ENCODE assay signal across 8 cellular contexts in the genomic region with DNA sequence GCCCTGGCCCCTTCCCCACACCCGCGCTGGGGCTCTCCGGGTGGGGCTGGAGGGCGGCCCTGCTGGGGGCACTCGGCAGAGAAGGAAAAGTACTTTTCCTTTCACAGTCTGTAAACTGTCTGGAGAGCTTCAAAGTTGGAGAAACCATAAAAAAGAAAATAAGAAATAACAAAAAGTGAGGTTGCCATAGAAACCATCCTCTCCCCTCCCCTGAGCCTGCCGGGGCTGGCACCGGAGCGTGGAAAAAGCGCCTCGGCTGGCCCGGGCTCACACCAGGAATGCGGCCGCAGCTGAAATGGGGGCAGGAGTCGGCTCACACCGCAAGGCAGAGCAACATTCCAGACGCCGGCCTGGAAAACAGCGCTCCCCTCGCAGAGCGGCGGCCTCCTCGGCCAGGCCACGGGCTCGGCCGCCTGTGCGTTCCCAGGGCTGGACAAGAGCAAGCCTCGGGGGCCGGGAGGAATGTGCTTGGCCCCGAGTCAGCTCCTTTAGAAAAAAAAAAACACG.
DNase-seq lines count a peak whose midpoint lies in the region; ATAC-seq and TF ChIP-seq lines count a peak whose summit lies in the region.

No MANE protein-coding gene starts in this region.

- H3K4me1 ChIP-seq in right lobe of liver: no peaks in the 10 kb centered on the region
- H3K4me1 ChIP-seq in subcutaneous abdominal adipose tissue (ENCODE audit: control insufficient read depth in 5 of 5, insufficient read depth in 5 of 5, low read length in 5 of 5): peaks cover 3 to 67% (median 64%) of the 10 kb centered on the region in 5 donors

- H3K4me1 Mint-ChIP-seq in natural killer cell treated with Interleukin-12 subunit alpha and Interleukin-12 subunit beta and Interleukin-15 and Interleukin-18, amount 100 ng/mL, for 72 hours (ENCODE audit: low read depth in 2 of 2): peaks cover 2 to 3% of the 10 kb centered on the region in 2 donors

- no peak overlapping the region for H3K4me3 Mint-ChIP-seq in natural killer cell treated with Interleukin-12 subunit alpha and Interleukin-12 subunit beta and Interleukin-15 and Interleukin-18, amount 100 ng/mL, for 72 hours

- peak overlapping the region in 42 of 59 donors; percentile 2 to 51 (median 25) for H3K4me3 ChIP-seq in dorsolateral prefrontal cortex
- no peak overlapping the region for H3K4me3 ChIP-seq in right lobe of liver
- peak overlapping the region in 1 of 5 donors; percentile 6 for H3K4me3 ChIP-seq in subcutaneous abdominal adipose tissue (ENCODE audit: low read depth in 1 of 5, low read length in 5 of 5)
- no peak overlapping the region for H3K4me3 ChIP-seq in WERI-Rb-1 (ENCODE audit: low read depth, low read length)

- H3K36me3 ChIP-seq in right lobe of liver (no peaks in the 10 kb centered on the region), subcutaneous abdominal adipose tissue (ENCODE audit: control insufficient read depth in 5 of 5, insufficient read depth in 5 of 5, low read length in 5 of 5) (no peaks in the 10 kb centered on the region), WERI-Rb-1 (no peaks in the 10 kb centered on the region)

- H3K9me3 Mint-ChIP-seq in natural killer cell treated with Interleukin-12 subunit alpha and Interleukin-12 subunit beta and Interleukin-15 and Interleukin-18, amount 100 ng/mL, for 72 hours: no peaks in the 10 kb centered on the region

- H3K27ac ChIP-seq in dorsolateral prefrontal cortex: peak overlapping the region in 29 of 59 donors; percentile 8 to 78 (median 44)
- peak overlapping the region in 2 of 3 donors; percentile 15 to 29 for H3K27ac ChIP-seq in right lobe of liver
- H3K27ac ChIP-seq in subcutaneous abdominal adipose tissue (ENCODE audit: low read depth, low read length): peak overlapping the region; percentile 84
- H3K27ac ChIP-seq in WERI-Rb-1: no peak overlapping the region; the same call in 1 of the 2 replicates

- intact Hi-C loops in dorsolateral prefrontal cortex (cut with DNase I): no loop called here
- intact Hi-C loops in right lobe of liver (cut with DNase I): no loop called here

- H3K9ac ChIP-seq in subcutaneous abdominal adipose tissue (ENCODE audit: low read length in 5 of 5): peak overlapping the region in 3 of 5 donors; percentile 26 to 69 (median 30)

- no peaks in the 10 kb centered on the region for H3K36me3 Mint-ChIP-seq in natural killer cell treated with Interleukin-12 subunit alpha and Interleukin-12 subunit beta and Interleukin-15 and Interleukin-18, amount 100 ng/mL, for 72 hours

- TF ChIP-seq POLR2A in right lobe of liver (IDR thresholded peaks at IDR 0.05): no peak

- POLR2A ChIA-PET in HEK293T (lab: Yijun Ruan, JAX): no interaction called here

- TF ChIP-seq CTCF in dorsolateral prefrontal cortex (IDR thresholded peaks at IDR 0.05 in 54 of 56, conservative IDR thresholded peaks at IDR 0.05 in 2 of 56; ENCODE audit: low read depth in 1 of 56, partially characterized antibody in 56 of 56): no peak
- TF ChIP-seq CTCF in right lobe of liver (IDR thresholded peaks at IDR 0.05): peak in 1 of 4 donors; percentile 4
- no peak for TF ChIP-seq CTCF in WERI-Rb-1 (IDR thresholded peaks at IDR 0.05; ENCODE audit: low read depth, low read length)

- DNase-seq in HuH-7.5 (ENCODE audit: low spot score) (peak; percentile 62), dorsolateral prefrontal cortex (peak in 2 of 10 donors; percentile 66 to 72), right lobe of liver (no peak), HEK293T (ENCODE audit: extremely low spot score) (no peak), A172 (ENCODE audit: low spot score) (no peak), WERI-Rb-1 (no peak)
- no peak for DNase-seq in natural killer cell treated with Interleukin-12 subunit alpha and Interleukin-12 subunit beta and Interleukin-15 and Interleukin-18, amount 100 ng/mL, for 72 hours (ENCODE audit: low spot score)

- CTCF ChIA-PET in HEK293T (lab: Yijun Ruan, JAX): no interaction called here

- H3K9me3 ChIP-seq in right lobe of liver (no peaks in the 10 kb centered on the region), subcutaneous abdominal adipose tissue (ENCODE audit: control insufficient read depth in 5 of 5, low read length in 5 of 5) (no peaks in the 10 kb centered on the region), WERI-Rb-1 (ENCODE audit: severe bottlenecking) (no peaks in the 10 kb centered on the region)

- WGBS in right lobe of liver (ENCODE audit: insufficient coverage, low coverage, low lambda C conversion rate, missing lambda C conversion rate): 3% methylated on average over 7 of the region's 30 CpGs

- peaks cover 0 to 48% (median 0%) of the 10 kb centered on the region in 45 donors for H3K27me3 ChIP-seq in dorsolateral prefrontal cortex
- no peaks in the 10 kb centered on the region for H3K27me3 ChIP-seq in right lobe of liver
- peaks cover 0 to 2% (median 0%) of the 10 kb centered on the region in 5 donors for H3K27me3 ChIP-seq in subcutaneous abdominal adipose tissue (ENCODE audit: control insufficient read depth in 5 of 5, insufficient read depth in 4 of 5, low read length in 5 of 5)
- peaks cover 4% of the 10 kb centered on the region for H3K27me3 ChIP-seq in WERI-Rb-1 (ENCODE audit: insufficient read depth, low read depth, severe bottlenecking)

- H3K27me3 Mint-ChIP-seq in natural killer cell treated with Interleukin-12 subunit alpha and Interleukin-12 subunit beta and Interleukin-15 and Interleukin-18, amount 100 ng/mL, for 72 hours: peaks cover 0 to 3% of the 10 kb centered on the region in 2 donors

- no peak overlapping the region for H3K27ac Mint-ChIP-seq in natural killer cell treated with Interleukin-12 subunit alpha and Interleukin-12 subunit beta and Interleukin-15 and Interleukin-18, amount 100 ng/mL, for 72 hours

- peak; percentile 22 to 46 (median 41) for ATAC-seq in right lobe of liver
- ATAC-seq in natural killer cell treated with Interleukin-12 subunit alpha and Interleukin-12 subunit beta and Interleukin-15 and Interleukin-18, amount 100 ng/mL, for 72 hours: no peak

TF ChIP-seq in HEK293T, 16 proteins besides CTCF, POLR2A, EP300 and RAD21:
- no peak for TF ChIP-seq SP1 (IDR thresholded peaks at IDR 0.05)
- TF ChIP-seq LEF1 (IDR thresholded peaks at IDR 0.05; ENCODE audit: borderline replicate concordance): no peak
- TF ChIP-seq NFRKB (IDR thresholded peaks at IDR 0.05): no peak
- no peak for TF ChIP-seq ARNT (IDR thresholded peaks at IDR 0.05)
- no peak for TF ChIP-seq FOXK2 (IDR thresholded peaks at IDR 0.05)
- TF ChIP-seq, protein P1, sequence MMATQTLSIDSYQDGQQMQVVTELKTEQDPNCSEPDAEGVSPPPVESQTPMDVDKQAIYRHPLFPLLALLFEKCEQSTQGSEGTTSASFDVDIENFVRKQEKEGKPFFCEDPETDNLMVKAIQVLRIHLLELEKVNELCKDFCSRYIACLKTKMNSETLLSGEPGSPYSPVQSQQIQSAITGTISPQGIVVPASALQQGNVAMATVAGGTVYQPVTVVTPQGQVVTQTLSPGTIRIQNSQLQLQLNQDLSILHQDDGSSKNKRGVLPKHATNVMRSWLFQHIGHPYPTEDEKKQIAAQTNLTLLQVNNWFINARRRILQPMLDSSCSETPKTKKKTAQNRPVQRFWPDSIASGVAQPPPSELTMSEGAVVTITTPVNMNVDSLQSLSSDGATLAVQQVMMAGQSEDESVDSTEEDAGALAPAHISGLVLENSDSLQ (IDR thresholded peaks at IDR 0.05): no peak
- TF ChIP-seq FOXM1 (IDR thresholded peaks at IDR 0.05; ENCODE audit: borderline replicate concordance): no peak
- TF ChIP-seq SUZ12 (IDR thresholded peaks at IDR 0.05): no peak
- no peak for TF ChIP-seq CTBP1 (IDR thresholded peaks at IDR 0.05; ENCODE audit: borderline replicate concordance)
- TF ChIP-seq L3MBTL2 (conservative IDR thresholded peaks at IDR 0.05): no peak
- no peak for TF ChIP-seq BHLHE40 (IDR thresholded peaks at IDR 0.05; ENCODE audit: borderline replicate concordance)
- TF ChIP-seq HDGF (IDR thresholded peaks at IDR 0.05; ENCODE audit: borderline replicate concordance): no peak
- TF ChIP-seq TARDBP (IDR thresholded peaks at IDR 0.05): no peak

Comparison
In these comparisons a context has a peak if more than half of its experiments do, and no peak if none do; other contexts are left out.
1. H3K4me3 ChIP-seq: peak in dorsolateral prefrontal cortex (42 of 59); none in right lobe of liver (0 of 3) and WERI-Rb-1 (single experiment).
2. ATAC-seq: peak in right lobe of liver (4 of 4); none in natural killer cell treated with Interleukin-12 subunit alpha and Interleukin-12 subunit beta and Interleukin-15 and Interleukin-18, amount 100 ng/mL, for 72 hours (0 of 2).